1 cellular context compared by ENCODE assay signal in the genomic region with DNA sequence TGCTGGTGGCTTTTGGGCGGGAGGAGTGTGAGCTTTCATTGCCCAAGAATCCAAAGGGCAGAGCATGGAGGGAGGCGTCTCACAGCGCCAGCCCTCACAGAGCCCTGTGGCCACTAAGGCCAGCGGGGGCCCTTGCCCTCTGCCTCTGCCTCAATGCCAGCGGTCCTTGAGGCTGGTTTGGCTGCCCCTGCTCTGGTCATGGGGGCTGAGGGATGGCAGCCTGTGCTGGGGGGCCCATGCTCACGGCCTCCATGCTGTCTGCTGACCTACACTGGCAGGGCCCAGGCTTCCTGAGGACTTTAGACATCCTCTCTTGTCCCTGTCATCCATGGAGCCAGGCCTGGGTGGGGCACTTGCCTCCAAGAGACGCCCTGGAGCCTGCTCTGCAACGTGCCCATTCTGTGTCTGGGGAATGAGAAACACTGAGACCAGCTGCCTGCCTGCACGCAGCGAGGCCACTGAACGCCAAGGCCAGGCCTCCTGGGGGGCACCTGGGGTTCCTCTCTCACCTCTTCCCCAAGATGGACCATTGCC.
TF ChIP-seq lines count a peak whose summit lies in the region.

No MANE protein-coding gene starts in this region.

TF ChIP-seq in H1, 55 proteins besides CTCF, POLR2A, EP300 and RAD21 (continued from another document):
- TF ChIP-seq, protein P1, sequence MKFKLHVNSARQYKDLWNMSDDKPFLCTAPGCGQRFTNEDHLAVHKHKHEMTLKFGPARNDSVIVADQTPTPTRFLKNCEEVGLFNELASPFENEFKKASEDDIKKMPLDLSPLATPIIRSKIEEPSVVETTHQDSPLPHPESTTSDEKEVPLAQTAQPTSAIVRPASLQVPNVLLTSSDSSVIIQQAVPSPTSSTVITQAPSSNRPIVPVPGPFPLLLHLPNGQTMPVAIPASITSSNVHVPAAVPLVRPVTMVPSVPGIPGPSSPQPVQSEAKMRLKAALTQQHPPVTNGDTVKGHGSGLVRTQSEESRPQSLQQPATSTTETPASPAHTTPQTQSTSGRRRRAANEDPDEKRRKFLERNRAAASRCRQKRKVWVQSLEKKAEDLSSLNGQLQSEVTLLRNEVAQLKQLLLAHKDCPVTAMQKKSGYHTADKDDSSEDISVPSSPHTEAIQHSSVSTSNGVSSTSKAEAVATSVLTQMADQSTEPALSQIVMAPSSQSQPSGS (IDR thresholded peaks at IDR 0.05; ENCODE audit: low read length): no peak
- no peak for TF ChIP-seq KDM4A (IDR thresholded peaks at IDR 0.05; ENCODE audit: low read depth, low read length, severe bottlenecking)
- no peak for TF ChIP-seq POU5F1 (IDR thresholded peaks at IDR 0.05; ENCODE audit: low read depth, low read length)
- no peak for TF ChIP-seq JUN (IDR thresholded peaks at IDR 0.05; ENCODE audit: low read depth, low read length)
